ENCODE assay signal across 8 cellular contexts in the genomic region with DNA sequence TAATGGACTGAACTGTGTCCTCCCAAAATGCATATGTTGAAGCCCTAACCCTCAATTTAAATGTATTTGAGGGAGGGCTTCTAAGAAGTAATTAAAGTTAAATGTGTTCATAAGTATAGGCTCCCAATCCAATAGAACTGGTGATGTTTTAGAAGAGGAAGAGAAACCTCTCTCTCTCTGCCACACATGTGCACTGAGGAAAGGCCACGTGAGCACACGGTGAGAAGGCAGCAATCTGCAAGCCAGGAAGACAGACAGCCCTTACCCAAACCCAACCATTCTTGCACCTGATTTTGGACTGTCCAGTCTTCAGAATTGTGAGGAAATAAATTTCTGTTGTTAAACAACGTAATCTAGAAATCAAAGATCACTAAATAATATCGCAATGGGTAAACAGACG.
"Had no signal": no experiment of that assay in that cellular context is flagged by ENCODE, and none has a peak within 500 bp of the region (broad histone marks: within the 10 kb centered on the region; RNA-seq: fewer than 3 reads in every experiment).

No MANE protein-coding gene starts in this region.

- FAIRE-seq: H54 had no signal

- H3K27ac ChIP-seq: GM23248, HL-60, KMS-11 had no signal

- H3K9ac ChIP-seq: GM23248, KMS-11 had no signal

- H2AFZ ChIP-seq: GM23248 had no signal

- DNase-seq: GM23248, GOT3, H9, HCEC 1CT, KBM-7 had no signal

- H3K4me3 ChIP-seq: GM23248 had no signal

- H3K4me2 ChIP-seq: KMS-11 had no signal
